In the genomic region with DNA sequence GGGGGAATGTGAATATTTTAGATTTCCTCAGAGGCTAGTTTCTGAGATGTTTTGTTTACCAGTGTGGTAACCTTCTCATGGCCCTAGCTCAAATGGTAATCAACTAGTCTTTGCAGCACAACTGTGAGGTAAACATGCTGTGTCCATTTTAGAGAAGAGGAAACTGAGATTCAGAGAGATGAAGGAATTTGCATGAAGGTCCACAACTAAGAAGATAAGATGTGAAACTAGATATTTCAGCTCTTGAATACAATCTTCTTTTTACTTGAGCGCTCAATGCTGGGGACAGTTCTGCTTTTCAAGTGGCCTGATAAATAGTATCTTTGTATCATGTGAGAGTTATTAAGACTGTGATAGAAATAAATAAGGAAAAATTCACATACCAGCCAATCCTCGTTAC, we compare ENCODE assay signal across 13 cellular contexts.
A peak's percentile ranks its signal among the peaks of the same experiment; 100 is the strongest.
DNase-seq lines count a peak whose midpoint lies in the region; ATAC-seq and TF ChIP-seq lines count a peak whose summit lies in the region.
"Had no signal": no experiment of that assay in that cellular context is flagged by ENCODE, and none has a peak within 500 bp of the region (broad histone marks: within the 10 kb centered on the region; RNA-seq: fewer than 3 reads in every experiment).

No MANE protein-coding gene starts in this region.

- 93% methylated on average over 2 of the region's 2 CpGs for WGBS in prostate gland

- H3K4me1 ChIP-seq in DOHH2 (ENCODE audit: control insufficient read depth, low read length) (peaks cover 79% of the 10 kb centered on the region), prostate gland (replicated peaks) (peaks cover 8% of the 10 kb centered on the region)

- peak overlapping the region; percentile 50 for H3K4me2 ChIP-seq in DOHH2 (ENCODE audit: low read length)

- H3K4me3 ChIP-seq in DOHH2 (ENCODE audit: low read length) (peak overlapping the region; percentile 35), prostate gland (no peak overlapping the region)
- H3K4me3 ChIP-seq: gastrocnemius medialis, mucosa of descending colon had no signal

- TF ChIP-seq CTCF in DOHH2 (IDR thresholded peaks at IDR 0.05; ENCODE audit: low read depth, low read length, poor library complexity, severe bottlenecking) = no peak
- TF ChIP-seq CTCF in prostate gland (IDR thresholded peaks at IDR 0.05) = no peak

- peaks cover 30% of the 10 kb centered on the region for H3F3A ChIP-seq in DOHH2 (ENCODE audit: control insufficient read depth, insufficient read depth)

- no peaks in the 10 kb centered on the region for H3K27me3 ChIP-seq in DOHH2 (ENCODE audit: control insufficient read depth, low read length)
- H3K27me3 ChIP-seq in prostate gland (replicated peaks; ENCODE audit: insufficient read depth) = no peaks in the 10 kb centered on the region
- H3K27me3 ChIP-seq: gastrocnemius medialis had no signal

- no peaks in the 10 kb centered on the region for H3K9me3 ChIP-seq in DOHH2 (ENCODE audit: control insufficient read depth, insufficient read depth, low read length)
- H3K9me3 ChIP-seq in prostate gland = no peaks in the 10 kb centered on the region
- H3K9me3 ChIP-seq: gastrocnemius medialis, mucosa of descending colon had no signal

- H3K9me2 ChIP-seq in DOHH2 (replicated peaks; ENCODE audit: control insufficient read depth, low read length) = no peaks in the 10 kb centered on the region

- peaks cover 78% of the 10 kb centered on the region for H3K79me2 ChIP-seq in DOHH2 (ENCODE audit: control insufficient read depth, low read length)

- no peak for TF ChIP-seq POLR2A in prostate gland (IDR thresholded peaks at IDR 0.05)

- peak; percentile 45 for ATAC-seq in GM19043 (IDR thresholded peaks at IDR 0.05; ENCODE audit: low read depth, unreplicated experiment)
- peak; percentile 52 for ATAC-seq in GM21825 (IDR thresholded peaks at IDR 0.05; ENCODE audit: unreplicated experiment)
- ATAC-seq in HG03378 (IDR thresholded peaks at IDR 0.05; ENCODE audit: unreplicated experiment) = peak; percentile 48
- ATAC-seq: gastrocnemius medialis, mucosa of descending colon had no signal

- H3K36me3 ChIP-seq in DOHH2 (ENCODE audit: control insufficient read depth, low read length) = no peaks in the 10 kb centered on the region
- H3K36me3 ChIP-seq in prostate gland = no peaks in the 10 kb centered on the region
- H3K36me3 ChIP-seq: gastrocnemius medialis had no signal

- H3K27ac ChIP-seq in DOHH2 (ENCODE audit: low read depth, low read length) (no peak overlapping the region), prostate gland (no peak overlapping the region)
- H3K27ac ChIP-seq: gastrocnemius medialis had no signal

- peaks cover 47% of the 10 kb centered on the region; the same call in 1 of the 2 replicates for H4K20me1 ChIP-seq in DOHH2 (ENCODE audit: control insufficient read depth, insufficient read depth, low read depth, low read length)

- DNase-seq in NCI-H510A treated with DMSO at 0.1 percent for 48 hours (lab: John Stamatoyannopoulos, UW) (no peak), SW480 (ENCODE audit: low spot score) (no peak), AG20443 (ENCODE audit: low spot score) (no peak), prostate gland (ENCODE audit: low spot score) (no peak)
- DNase-seq: endodermal cell, gastrocnemius medialis, mucosa of descending colon, NCI-H187, NCI-H748 treated with DMSO at 0.1 percent for 48 hours had no signal

- intact Hi-C loops in prostate gland (cut with DNase I) = no loop called here
